In genomic region chr19:345320-345879, GRCh38 we compare ENCODE assay signal across 8 cellular contexts. TPM values are rescaled to one million over a fixed set of nuclear protein-coding genes. Genes with fewer than 3 reads are reported as not detected.
DNase-seq lines count a peak whose midpoint lies in the region.

No MANE protein-coding gene starts in this region.

- peaks cover 0 to 2% of the 10 kb centered on the region in 2 donors for H3K27me3 ChIP-seq in stomach smooth muscle (ENCODE audit: control insufficient read depth in 1 of 2, insufficient read depth in 2 of 2, low read length in 2 of 2)

- peak overlapping the region; percentile 58 to 78 for H3K4me3 ChIP-seq in stomach smooth muscle (ENCODE audit: low read length in 2 of 2)

- peak overlapping the region; percentile 73 for H3K4me3 Mint-ChIP-seq in activated T-cell treated with anti-CD3 and anti-CD28 coated beads, Interleukin-2, amount 50 U/mL, for 24 hours
- H3K4me3 Mint-ChIP-seq in activated naive CD8-positive, alpha-beta T cell treated with anti-CD3 and anti-CD28 coated beads for 36 hours, result peak overlapping the region; percentile 75
- H3K4me3 Mint-ChIP-seq in immature natural killer cell, result peak overlapping the region; percentile 82 to 86 (median 85)

- H3K4me1 ChIP-seq in stomach smooth muscle (ENCODE audit: control insufficient read depth, insufficient read depth, low read length), result peaks cover 36% of the 10 kb centered on the region

- H3K27ac Mint-ChIP-seq in activated T-cell treated with anti-CD3 and anti-CD28 coated beads, Interleukin-2, amount 50 U/mL, for 24 hours, result peak overlapping the region; percentile 79
- peak overlapping the region; percentile 77 for H3K27ac Mint-ChIP-seq in activated naive CD8-positive, alpha-beta T cell treated with anti-CD3 and anti-CD28 coated beads for 36 hours
- H3K27ac Mint-ChIP-seq in immature natural killer cell, result peak overlapping the region in 5 of 6 donors; percentile 8 to 84 (median 63)

- peak; percentile 42 for DNase-seq in activated T-cell treated with anti-CD3 and anti-CD28 coated beads, Interleukin-2, amount 50 U/mL, for 24 hours
- DNase-seq in activated T-cell treated with anti-CD3 and anti-CD28 coated beads, Interleukin-2, amount 50 U/mL, for 1 hour, result no peak
- no peak for DNase-seq in activated naive CD8-positive, alpha-beta T cell treated with anti-CD3 and anti-CD28 coated beads for 36 hours
- DNase-seq in immature natural killer cell (no peak), NCI-H226 (no peak), UCSD-AML1 (lab: John Stamatoyannopoulos, UW; ENCODE audit: unreplicated experiment) (no peak), cerebellar cortex (ENCODE audit: low spot score) (no peak)

- H3K9ac ChIP-seq in stomach smooth muscle (ENCODE audit: low read length in 2 of 2), result no peak overlapping the region

- peaks cover 34% of the 10 kb centered on the region for H3K36me3 Mint-ChIP-seq in activated T-cell treated with anti-CD3 and anti-CD28 coated beads, Interleukin-2, amount 50 U/mL, for 24 hours (ENCODE audit: low read depth)
- H3K36me3 Mint-ChIP-seq in activated naive CD8-positive, alpha-beta T cell treated with anti-CD3 and anti-CD28 coated beads for 36 hours, result peaks cover 25% of the 10 kb centered on the region
- no peaks in the 10 kb centered on the region for H3K36me3 Mint-ChIP-seq in immature natural killer cell

- H3K9me3 Mint-ChIP-seq in activated T-cell treated with anti-CD3 and anti-CD28 coated beads, Interleukin-2, amount 50 U/mL, for 24 hours, result peaks cover 7% of the 10 kb centered on the region
- H3K9me3 Mint-ChIP-seq in activated naive CD8-positive, alpha-beta T cell treated with anti-CD3 and anti-CD28 coated beads for 36 hours, result peaks cover 7% of the 10 kb centered on the region
- H3K9me3 Mint-ChIP-seq in immature natural killer cell, result no peaks in the 10 kb centered on the region

- H3K36me3 ChIP-seq in stomach smooth muscle (ENCODE audit: control insufficient read depth in 2 of 2, insufficient read depth in 2 of 2, low read length in 2 of 2), result peaks cover 0 to 2% of the 10 kb centered on the region in 2 donors

- H3K4me1 Mint-ChIP-seq in activated T-cell treated with anti-CD3 and anti-CD28 coated beads, Interleukin-2, amount 50 U/mL, for 24 hours (ENCODE audit: low read depth), result peaks cover 46% of the 10 kb centered on the region
- peaks cover 38% of the 10 kb centered on the region for H3K4me1 Mint-ChIP-seq in activated naive CD8-positive, alpha-beta T cell treated with anti-CD3 and anti-CD28 coated beads for 36 hours
- H3K4me1 Mint-ChIP-seq in immature natural killer cell, result peaks cover 39 to 46% of the 10 kb centered on the region in 2 donors

- no peaks in the 10 kb centered on the region for H3K9me3 ChIP-seq in stomach smooth muscle (ENCODE audit: control insufficient read depth in 2 of 2, low read length in 2 of 2)

- H3K27me3 Mint-ChIP-seq in activated T-cell treated with anti-CD3 and anti-CD28 coated beads, Interleukin-2, amount 50 U/mL, for 24 hours, result peaks cover 12% of the 10 kb centered on the region
- peaks cover 19% of the 10 kb centered on the region for H3K27me3 Mint-ChIP-seq in activated naive CD8-positive, alpha-beta T cell treated with anti-CD3 and anti-CD28 coated beads for 36 hours
- H3K27me3 Mint-ChIP-seq in immature natural killer cell (ENCODE audit: low read depth in 3 of 3), result peaks cover 11 to 30% (median 20%) of the 10 kb centered on the region in 3 donors

- no peak overlapping the region for H3K27ac ChIP-seq in stomach smooth muscle (ENCODE audit: low read length)

RNA-seq across cellular contexts. Expression of gene MIER2, which starts 0.8 kb away (rescaled TPM):
- total RNA-seq in activated naive CD8-positive, alpha-beta T cell treated with anti-CD3 and anti-CD28 coated beads for 36 hours, result 10 to 100 TPM; 17.2 to 18.6 TPM
- polyA plus RNA-seq in immature natural killer cell, result 1 to 10 TPM; 2.0 to 5.8 (median 4.9) TPM

RNA-seq across cellular contexts. Expression of gene PLPP2, which starts 54.2 kb away (rescaled TPM):
- not detected for total RNA-seq in activated naive CD8-positive, alpha-beta T cell treated with anti-CD3 and anti-CD28 coated beads for 36 hours
- polyA plus RNA-seq in immature natural killer cell, result under 1 TPM in 1 of 3 donors, not detected in 2; 0.33 TPM
